In the genomic region with DNA sequence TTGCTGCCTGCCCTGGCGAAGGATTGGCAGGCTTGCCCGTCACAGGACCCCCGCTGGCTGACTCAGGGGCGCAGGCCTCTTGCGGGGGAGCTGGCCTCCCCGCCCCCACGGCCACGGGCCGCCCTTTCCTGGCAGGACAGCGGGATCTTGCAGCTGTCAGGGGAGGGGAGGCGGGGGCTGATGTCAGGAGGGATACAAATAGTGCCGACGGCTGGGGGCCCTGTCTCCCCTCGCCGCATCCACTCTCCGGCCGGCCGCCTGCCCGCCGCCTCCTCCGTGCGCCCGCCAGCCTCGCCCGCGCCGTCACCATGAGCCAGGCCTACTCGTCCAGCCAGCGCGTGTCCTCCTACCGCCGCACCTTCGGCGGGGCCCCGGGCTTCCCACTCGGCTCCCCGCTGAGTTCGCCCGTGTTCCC, we compare ENCODE assay signal across 13 cellular contexts. TPM values are rescaled to one million over a fixed set of nuclear protein-coding genes. Genes with fewer than 3 reads are reported as not detected.
DNase-seq lines count a peak whose midpoint lies in the region; ATAC-seq and TF ChIP-seq lines count a peak whose summit lies in the region.
"Had no signal": no experiment of that assay in that cellular context is flagged by ENCODE, and none has a peak within 500 bp of the region (broad histone marks: within the 10 kb centered on the region; RNA-seq: fewer than 3 reads in every experiment).

A gene (plus strand): TSS at position 223 of the 415 bp plus-strand sequence. CDS start 86 bp downstream, at position 309.

- DNase-seq in DMS53 (lab: John Stamatoyannopoulos, UW) (peak; percentile 71), DMS53 treated with DMSO at 0.1 percent for 48 hours (lab: John Stamatoyannopoulos, UW; ENCODE audit: unreplicated experiment) (no peak), right atrium auricular region (ENCODE audit: low spot score) (no peak), ovary (peak; percentile 68 to 85 (median 81)), vagina (ENCODE audit: extremely low spot score in 2 of 2) (no peak)
- no peak for DNase-seq in activated CD8-positive, alpha-beta memory T cell treated with anti-CD3 and anti-CD28 coated beads, Interleukin-2, amount 50 U/mL, for 48 hours
- DNase-seq: EL, naive B cell, NCI-H1092, OCI-M1 had no signal

- intact Hi-C loops in ovary (cut with DNase I) (no loop called here), vagina (cut with DNase I) (no loop called here)

- H3K27ac ChIP-seq in right atrium auricular region (peak within 1 kb of the TSS; percentile 92 to 96), ovary (peak within 1 kb of the TSS; percentile 62 to 71), vagina (peak within 1 kb of the TSS; percentile 66)
- H3K27ac ChIP-seq: 22Rv1 had no signal

- 4 to 13% (median 5%) methylated on average over 7 to 39 of the region's 39 CpGs for WGBS in ovary, 3 donors

- no peak for ATAC-seq in GM19351 (IDR thresholded peaks at IDR 0.05; ENCODE audit: unreplicated experiment)
- no peak for ATAC-seq in GM18505 (IDR thresholded peaks at IDR 0.05; ENCODE audit: unreplicated experiment)

- peak; percentile 20 for TF ChIP-seq POLR2A in ovary (IDR thresholded peaks at IDR 0.05)
- TF ChIP-seq POLR2A in vagina (IDR thresholded peaks at IDR 0.05) = peak in 1 of 2 donors; percentile 12
- TF ChIP-seq POLR2A in GM18505 (IDR thresholded peaks at IDR 0.05; ENCODE audit: borderline replicate concordance, extremely low read depth, insufficient read depth, insufficient read length) = no peak

- H3K36me3 ChIP-seq in right atrium auricular region (peaks cover 46% of the 10 kb centered on the region), ovary (no peaks in the 10 kb centered on the region), vagina (no peaks in the 10 kb centered on the region)

- H3K27me3 ChIP-seq in right atrium auricular region (peaks cover 0 to 5% of the 10 kb centered on the region in 2 donors), ovary (no peaks in the 10 kb centered on the region), vagina (no peaks in the 10 kb centered on the region)

- TF ChIP-seq EP300 in ovary (IDR thresholded peaks at IDR 0.05) = no peak

- no peak for TF ChIP-seq CTCF in right atrium auricular region (IDR thresholded peaks at IDR 0.05)
- TF ChIP-seq CTCF in ovary (IDR thresholded peaks at IDR 0.05) = no peak
- no peak for TF ChIP-seq CTCF in vagina (IDR thresholded peaks at IDR 0.05)

- peaks cover 0 to 39% of the 10 kb centered on the region in 2 donors for H3K4me1 ChIP-seq in right atrium auricular region
- peaks cover 5% of the 10 kb centered on the region for H3K4me1 ChIP-seq in ovary (ENCODE audit: insufficient read depth)
- H3K4me1 ChIP-seq in vagina = peaks cover 22% of the 10 kb centered on the region

- peak within 1 kb of the TSS; percentile 59 to 60 for H3K4me3 ChIP-seq in right atrium auricular region
- peak within 1 kb of the TSS; percentile 43 for H3K4me3 ChIP-seq in ovary
- peak within 1 kb of the TSS; percentile 46 to 53 for H3K4me3 ChIP-seq in vagina

- no peaks in the 10 kb centered on the region for H3K9me3 ChIP-seq in right atrium auricular region
- no peaks in the 10 kb centered on the region for H3K9me3 ChIP-seq in ovary
- H3K9me3 ChIP-seq in vagina = no peaks in the 10 kb centered on the region

RNA-seq across cellular contexts. Expression of the gene that starts here (rescaled TPM):
- total RNA-seq in right atrium auricular region (over 10,000 TPM; 12,280 to 13,654 TPM), ovary (1,000 to 10,000 TPM in 1 of 7 donors, 100 to 1,000 TPM in 4, 10 to 100 TPM in 2; 86.5 to 1,061 (median 184) TPM), vagina (883 TPM)
- 100 to 1,000 TPM; 149 to 642 TPM for polyA plus RNA-seq in ovary

Comparison
In these comparisons a context has a peak if more than half of its experiments do, and no peak if none do; other contexts are left out.
1. RNA of the gene that starts here (total RNA-seq): 12,280 to 13,654 TPM in right atrium auricular region; 883 TPM in vagina (single experiment) and 86.5 to 1,061 TPM in ovary; every median in the first group is over 10 times any median in the second.
2. DNase-seq: peak in DMS53 (single experiment) and ovary (5 of 5); none in DMS53 treated with DMSO at 0.1 percent for 48 hours (single experiment), right atrium auricular region (single experiment), vagina (0 of 2) and activated CD8-positive, alpha-beta memory T cell treated with anti-CD3 and anti-CD28 coated beads, Interleukin-2, amount 50 U/mL, for 48 hours (single experiment).
3. Peak in every context shown above with its lines, with median percentiles within 50 percentile points of each other: H3K27ac ChIP-seq and H3K4me3 ChIP-seq.